Comparison of ENCODE assay signal across 8 cellular contexts in genomic region chr3:57756022-57756527, GRCh38. TPM values are rescaled to one million over a fixed set of nuclear protein-coding genes. Genes with fewer than 3 reads are reported as not detected.
A peak's percentile ranks its signal among the peaks of the same experiment; 100 is the strongest.
DNase-seq lines count a peak whose midpoint lies in the region; ATAC-seq, FAIRE-seq and TF ChIP-seq lines count a peak whose summit lies in the region.

Gene SLMAP, plus strand, starts transcription at chr3:57756309. Its CDS starts 1,343 bp downstream, at chr3:57757652.

- peaks cover 36% of the 10 kb centered on the region for H3K4me1 ChIP-seq in body of pancreas

- no peaks in the 10 kb centered on the region for H3K36me3 ChIP-seq in body of pancreas (replicated peaks in 1 of 2; ENCODE audit: insufficient read depth in 1 of 2, low read depth in 2 of 2)

- H3K4me3 ChIP-seq in body of pancreas, result peak within 1 kb of the TSS; percentile 97 to 98

- intact Hi-C loops in body of pancreas (cut with DNase I), result no loop called here
- intact Hi-C loops in sciatic nerve (cut with DNase I), result no loop called here

- DNase-seq in NCI-H2107 treated with DMSO at 0.1 percent for 48 hours (lab: John Stamatoyannopoulos, UW; ENCODE audit: unreplicated experiment) (peak; percentile 80), body of pancreas (peak; percentile 96 to 98 (median 97)), iPS DF 19.7 (ENCODE audit: low read depth, low spot score) (peak; percentile 88), sciatic nerve (ENCODE audit: low spot score) (peak; percentile 98)

- no peaks in the 10 kb centered on the region for H3K27me3 ChIP-seq in body of pancreas

- FAIRE-seq in TTC549 (lab: Jason Lieb, UNC), result peak; percentile 61

- no peaks in the 10 kb centered on the region for H3K9me3 ChIP-seq in body of pancreas

- peak; percentile 91 for ATAC-seq in GM18520 (IDR thresholded peaks at IDR 0.05; ENCODE audit: unreplicated experiment)
- peak; percentile 88 for ATAC-seq in HG03064 (IDR thresholded peaks at IDR 0.05; ENCODE audit: low read depth, unreplicated experiment)
- ATAC-seq in body of pancreas, result peak; percentile 94
- peak; percentile 99 for ATAC-seq in sciatic nerve

- WGBS in body of pancreas, 2 donors, result 1 to 2% methylated on average over 8 to 40 of the region's 41 CpGs

- H3K27ac ChIP-seq in 22Rv1 (peak within 1 kb of the TSS; percentile 75), body of pancreas (peak within 1 kb of the TSS; percentile 50 to 89 (median 85))

- TF ChIP-seq CTCF in 22Rv1 (IDR thresholded peaks at IDR 0.05), result no peak
- TF ChIP-seq CTCF in body of pancreas (IDR thresholded peaks at IDR 0.05), result peak in 1 of 7 experiments; percentile 3

- TF ChIP-seq POLR2A in body of pancreas (IDR thresholded peaks at IDR 0.05), result peak; percentile 63 to 89 (median 88)

RNA-seq across cellular contexts. Expression of gene SLMAP, which starts in this region (rescaled TPM):
- total RNA-seq in body of pancreas (10 to 100 TPM; 36.6 TPM), sciatic nerve (111 TPM)

Comparison
In these comparisons a context has a peak if more than half of its experiments do, and no peak if none do; other contexts are left out.
1. Peak in every context shown above with its lines: DNase-seq, ATAC-seq, H3K4me3 ChIP-seq and H3K27ac ChIP-seq.